Comparison of ENCODE assay signal across 1 cellular context in the genomic region with DNA sequence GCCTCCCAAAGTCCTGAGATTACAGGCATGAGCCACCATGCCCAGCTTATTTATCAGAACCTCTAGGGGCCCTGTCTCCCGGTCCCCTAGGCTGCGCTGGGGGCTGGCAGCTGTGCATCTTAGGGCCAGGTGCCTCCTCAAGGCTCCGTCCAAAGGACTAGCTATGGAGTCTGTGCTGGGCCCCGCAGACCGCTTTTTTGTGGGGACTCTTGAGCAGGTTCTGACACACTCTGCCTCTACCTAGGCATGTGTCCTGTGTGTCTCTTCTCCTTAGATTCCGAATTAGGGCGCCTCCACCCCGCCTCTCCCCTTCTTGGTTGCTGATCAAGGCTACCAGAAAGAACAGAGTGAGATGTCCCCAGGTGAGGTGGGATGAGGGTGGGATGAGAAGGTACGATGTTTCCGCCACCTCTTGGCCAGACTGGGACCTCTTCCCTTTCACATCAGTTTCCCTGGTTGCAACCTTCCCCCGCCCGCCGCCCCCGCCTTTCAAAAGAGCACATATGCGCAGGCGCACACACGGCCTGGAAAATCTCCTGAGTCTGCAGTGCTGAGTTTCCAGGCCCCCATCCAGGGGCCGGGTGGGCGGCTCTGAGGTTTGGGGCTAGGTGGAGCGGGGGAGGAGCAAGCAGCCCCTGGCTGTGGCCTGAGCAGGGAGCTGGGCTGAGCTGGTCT.
TF ChIP-seq lines count a peak whose summit lies in the region.

No MANE protein-coding gene starts in this region.

TF ChIP-seq in GM12878, 131 proteins besides CTCF, POLR2A, EP300 and RAD21:
- no peak for TF ChIP-seq BCL11A (IDR thresholded peaks at IDR 0.05; ENCODE audit: low read depth, low read length)
- TF ChIP-seq RFX5 (IDR thresholded peaks at IDR 0.05; ENCODE audit: low read depth, low read length), result no peak
- TF ChIP-seq, protein P1, sequence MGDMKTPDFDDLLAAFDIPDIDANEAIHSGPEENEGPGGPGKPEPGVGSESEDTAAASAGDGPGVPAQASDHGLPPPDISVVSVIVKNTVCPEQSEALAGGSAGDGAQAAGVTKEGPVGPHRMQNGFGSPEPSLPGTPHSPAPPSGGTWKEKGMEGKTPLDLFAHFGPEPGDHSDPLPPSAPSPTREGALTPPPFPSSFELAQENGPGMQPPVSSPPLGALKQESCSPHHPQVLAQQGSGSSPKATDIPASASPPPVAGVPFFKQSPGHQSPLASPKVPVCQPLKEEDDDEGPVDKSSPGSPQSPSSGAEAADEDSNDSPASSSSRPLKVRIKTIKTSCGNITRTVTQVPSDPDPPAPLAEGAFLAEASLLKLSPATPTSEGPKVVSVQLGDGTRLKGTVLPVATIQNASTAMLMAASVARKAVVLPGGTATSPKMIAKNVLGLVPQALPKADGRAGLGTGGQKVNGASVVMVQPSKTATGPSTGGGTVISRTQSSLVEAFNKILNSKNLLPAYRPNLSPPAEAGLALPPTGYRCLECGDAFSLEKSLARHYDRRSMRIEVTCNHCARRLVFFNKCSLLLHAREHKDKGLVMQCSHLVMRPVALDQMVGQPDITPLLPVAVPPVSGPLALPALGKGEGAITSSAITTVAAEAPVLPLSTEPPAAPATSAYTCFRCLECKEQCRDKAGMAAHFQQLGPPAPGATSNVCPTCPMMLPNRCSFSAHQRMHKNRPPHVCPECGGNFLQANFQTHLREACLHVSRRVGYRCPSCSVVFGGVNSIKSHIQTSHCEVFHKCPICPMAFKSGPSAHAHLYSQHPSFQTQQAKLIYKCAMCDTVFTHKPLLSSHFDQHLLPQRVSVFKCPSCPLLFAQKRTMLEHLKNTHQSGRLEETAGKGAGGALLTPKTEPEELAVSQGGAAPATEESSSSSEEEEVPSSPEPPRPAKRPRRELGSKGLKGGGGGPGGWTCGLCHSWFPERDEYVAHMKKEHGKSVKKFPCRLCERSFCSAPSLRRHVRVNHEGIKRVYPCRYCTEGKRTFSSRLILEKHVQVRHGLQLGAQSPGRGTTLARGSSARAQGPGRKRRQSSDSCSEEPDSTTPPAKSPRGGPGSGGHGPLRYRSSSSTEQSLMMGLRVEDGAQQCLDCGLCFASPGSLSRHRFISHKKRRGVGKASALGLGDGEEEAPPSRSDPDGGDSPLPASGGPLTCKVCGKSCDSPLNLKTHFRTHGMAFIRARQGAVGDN (IDR thresholded peaks at IDR 0.05), result 0 out of 2 replicates have a peak, but pooled peaks have one; percentile 12
- peak in 1 of 2 experiments; percentile 19; a peak in 2 of 4 replicates for TF ChIP-seq IKZF2 (IDR thresholded peaks at IDR 0.05)
- TF ChIP-seq, protein P2, sequence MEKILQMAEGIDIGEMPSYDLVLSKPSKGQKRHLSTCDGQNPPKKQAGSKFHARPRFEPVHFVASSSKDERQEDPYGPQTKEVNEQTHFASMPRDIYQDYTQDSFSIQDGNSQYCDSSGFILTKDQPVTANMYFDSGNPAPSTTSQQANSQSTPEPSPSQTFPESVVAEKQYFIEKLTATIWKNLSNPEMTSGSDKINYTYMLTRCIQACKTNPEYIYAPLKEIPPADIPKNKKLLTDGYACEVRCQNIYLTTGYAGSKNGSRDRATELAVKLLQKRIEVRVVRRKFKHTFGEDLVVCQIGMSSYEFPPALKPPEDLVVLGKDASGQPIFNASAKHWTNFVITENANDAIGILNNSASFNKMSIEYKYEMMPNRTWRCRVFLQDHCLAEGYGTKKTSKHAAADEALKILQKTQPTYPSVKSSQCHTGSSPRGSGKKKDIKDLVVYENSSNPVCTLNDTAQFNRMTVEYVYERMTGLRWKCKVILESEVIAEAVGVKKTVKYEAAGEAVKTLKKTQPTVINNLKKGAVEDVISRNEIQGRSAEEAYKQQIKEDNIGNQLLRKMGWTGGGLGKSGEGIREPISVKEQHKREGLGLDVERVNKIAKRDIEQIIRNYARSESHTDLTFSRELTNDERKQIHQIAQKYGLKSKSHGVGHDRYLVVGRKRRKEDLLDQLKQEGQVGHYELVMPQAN (conservative IDR thresholded peaks at IDR 0.05), result 0 out of 2 replicates have a peak, but pooled peaks have one; percentile 22
- TF ChIP-seq, protein P3, sequence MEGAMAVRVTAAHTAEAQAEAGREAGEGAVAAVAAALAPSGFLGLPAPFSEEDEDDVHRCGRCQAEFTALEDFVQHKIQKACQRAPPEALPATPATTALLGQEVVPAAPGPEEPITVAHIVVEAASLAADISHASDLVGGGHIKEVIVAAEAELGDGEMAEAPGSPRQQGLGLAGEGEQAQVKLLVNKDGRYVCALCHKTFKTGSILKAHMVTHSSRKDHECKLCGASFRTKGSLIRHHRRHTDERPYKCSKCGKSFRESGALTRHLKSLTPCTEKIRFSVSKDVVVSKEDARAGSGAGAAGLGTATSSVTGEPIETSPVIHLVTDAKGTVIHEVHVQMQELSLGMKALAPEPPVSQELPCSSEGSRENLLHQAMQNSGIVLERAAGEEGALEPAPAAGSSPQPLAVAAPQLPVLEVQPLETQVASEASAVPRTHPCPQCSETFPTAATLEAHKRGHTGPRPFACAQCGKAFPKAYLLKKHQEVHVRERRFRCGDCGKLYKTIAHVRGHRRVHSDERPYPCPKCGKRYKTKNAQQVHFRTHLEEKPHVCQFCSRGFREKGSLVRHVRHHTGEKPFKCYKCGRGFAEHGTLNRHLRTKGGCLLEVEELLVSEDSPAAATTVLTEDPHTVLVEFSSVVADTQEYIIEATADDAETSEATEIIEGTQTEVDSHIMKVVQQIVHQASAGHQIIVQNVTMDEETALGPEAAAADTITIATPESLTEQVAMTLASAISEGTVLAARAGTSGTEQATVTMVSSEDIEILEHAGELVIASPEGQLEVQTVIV (IDR thresholded peaks at IDR 0.05; ENCODE audit: borderline replicate concordance, partially characterized antibody), result no peak
